In the genomic region with DNA sequence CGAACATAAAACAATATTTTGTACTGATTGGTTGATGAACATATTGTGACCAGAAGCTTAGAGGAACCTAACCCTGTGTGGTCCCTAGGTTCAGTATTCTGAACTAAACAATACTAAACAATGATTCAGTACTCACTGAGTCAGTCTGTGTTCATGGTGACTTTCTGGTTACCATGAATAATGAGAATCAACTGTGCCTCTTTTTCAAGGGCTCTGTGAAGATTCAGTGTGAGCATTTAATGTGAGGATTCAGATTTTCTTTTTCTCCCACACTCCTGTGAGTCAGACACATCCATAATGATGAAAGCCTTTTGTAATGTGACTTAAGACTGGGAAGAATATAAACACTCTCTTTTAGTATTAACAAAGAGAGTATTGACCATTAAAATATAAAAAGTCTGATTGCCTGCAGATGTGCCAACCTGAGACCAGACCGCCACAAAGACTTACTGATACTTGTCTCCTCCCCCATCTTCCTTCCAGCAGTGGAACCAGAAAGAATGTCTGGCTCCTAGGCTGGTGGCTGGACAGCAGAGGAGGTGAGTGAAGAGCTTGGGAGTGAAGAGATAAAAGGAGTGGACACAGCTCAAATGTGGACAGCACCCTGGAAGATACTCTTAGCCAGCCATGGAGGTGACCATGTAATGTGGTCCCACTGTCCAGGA, we compare ENCODE assay signal across 15 cellular contexts. TPM values are rescaled to one million over a fixed set of nuclear protein-coding genes. Genes with fewer than 3 reads are reported as not detected.
DNase-seq lines count a peak whose midpoint lies in the region; ATAC-seq and TF ChIP-seq lines count a peak whose summit lies in the region.
"Had no signal": no experiment of that assay in that cellular context is flagged by ENCODE, and none has a peak within 500 bp of the region (broad histone marks: within the 10 kb centered on the region; RNA-seq: fewer than 3 reads in every experiment).

No MANE protein-coding gene starts in this region.

- 0 out of 2 replicates have a peak overlapping the region, but pooled peaks have one; percentile 34 for H4K91ac ChIP-seq in IMR-90 (ENCODE audit: insufficient read depth, low read depth, low read length)

- in situ Hi-C loops in IMR-90 (cut with MboI; ENCODE audit: low sequenced_read_pairs): no loop called here

- dilution Hi-C loops in IMR-90 (cut with HindIII; ENCODE audit: low sequenced_read_pairs, unreplicated experiment): no loop called here

- intact Hi-C loops in IMR-90 (cut with micrococcal nuclease): no loop called here

- H3K9me3 ChIP-seq in IMR-90 (ENCODE audit: control insufficient read depth, insufficient read depth, low read length) (peaks cover 7% of the 10 kb centered on the region), osteoblast (ENCODE audit: low read depth, low read length) (peaks cover 3% of the 10 kb centered on the region)
- H3K9me3 ChIP-seq: right lobe of liver, tibial artery had no signal

- peak overlapping the region; percentile 54 for H2BK20ac ChIP-seq in IMR-90 (ENCODE audit: low read depth, low read length)

- H3K14ac ChIP-seq in IMR-90 (replicated peaks; ENCODE audit: low read depth, low read length): 0 out of 2 replicates have a peak overlapping the region, but pooled peaks have one; percentile 24

- POLR2A ChIA-PET in IMR-90 (lab: Charles Lee; ENCODE audit: unreplicated experiment): no interaction called here

- no peak overlapping the region for H4K5ac ChIP-seq in IMR-90 (ENCODE audit: low read depth, low read length)

- peak overlapping the region; percentile 55 for H3K27ac ChIP-seq in IMR-90 (ENCODE audit: insufficient read depth, low read length)
- peak overlapping the region; percentile 45 for H3K27ac ChIP-seq in osteoblast (ENCODE audit: low read depth, low read length)
- H3K27ac ChIP-seq: right lobe of liver, tibial artery had no signal

- no peak overlapping the region for H3K4me3 ChIP-seq in IMR-90 (ENCODE audit: insufficient read depth, low read depth, low read length)
- no peak overlapping the region for H3K4me3 ChIP-seq in choroid plexus epithelial cell (ENCODE audit: low read depth, low read length)
- no peak overlapping the region for H3K4me3 ChIP-seq in osteoblast (ENCODE audit: insufficient read depth, low read length)
- H3K4me3 ChIP-seq: right lobe of liver, tibial artery had no signal

- no peak for TF ChIP-seq RAD21 in IMR-90 (IDR thresholded peaks at IDR 0.05; ENCODE audit: low read length)

- CTCF ChIA-PET in IMR-90 (lab: Yijun Ruan, JAX): no interaction called here

- H2BK15ac ChIP-seq in IMR-90 (ENCODE audit: low read depth, low read length): 0 out of 3 replicates have a peak overlapping the region, but pooled peaks have one; percentile 12

- peak overlapping the region; percentile 37; the same call in 1 of the 2 replicates for H2AK5ac ChIP-seq in IMR-90 (ENCODE audit: low read depth, low read length)

- no peaks in the 10 kb centered on the region for H3K79me2 ChIP-seq in osteoblast (ENCODE audit: insufficient read depth, low read length)

- H2BK120ac ChIP-seq in IMR-90 (ENCODE audit: low read depth, low read length): peak overlapping the region; percentile 33; the same call in 1 of the 2 replicates

- H3K9ac ChIP-seq in IMR-90 (ENCODE audit: low read depth, low read length): no peak overlapping the region

- ATAC-seq in IMR-90 (ENCODE audit: low read depth): peak; percentile 92
- no peak for ATAC-seq in HG03196 (IDR thresholded peaks at IDR 0.05; ENCODE audit: unreplicated experiment)
- ATAC-seq: naive thymus-derived CD4-positive, alpha-beta T cell; right lobe of liver had no signal

- H4K20me1 ChIP-seq in IMR-90 (ENCODE audit: insufficient read depth, low read length): no peaks in the 10 kb centered on the region
- H4K20me1 ChIP-seq in osteoblast (ENCODE audit: insufficient read depth, low read length): no peaks in the 10 kb centered on the region

- H2BK5ac ChIP-seq in IMR-90 (ENCODE audit: low read depth, low read length, poor library complexity, severe bottlenecking): peak overlapping the region; percentile 74

- H3K4me1 ChIP-seq in IMR-90 (ENCODE audit: control insufficient read depth, insufficient read depth, low read length) (0 out of 2 replicates have a peak, but pooled peaks cover 3% of the 10 kb centered on the region), osteoblast (ENCODE audit: insufficient read depth, low read length) (peaks cover 6% of the 10 kb centered on the region)
- H3K4me1 ChIP-seq: right lobe of liver, tibial artery had no signal

- no TSS peak for BruUV-seq in IMR-90 (replicated peaks; lab: Mats Ljungman, UMichigan)

- peak overlapping the region; percentile 42 for H3K18ac ChIP-seq in IMR-90 (ENCODE audit: low read depth, low read length)

- H2AK9ac ChIP-seq in IMR-90 (replicated peaks; ENCODE audit: low read depth, low read length, poor library complexity): peak overlapping the region; percentile 8

- H3K36me3 ChIP-seq in IMR-90 (ENCODE audit: control insufficient read depth, insufficient read depth, low read length) (no peaks in the 10 kb centered on the region), osteoblast (ENCODE audit: insufficient read depth, low read length) (no peaks in the 10 kb centered on the region)
- H3K36me3 ChIP-seq: right lobe of liver, tibial artery had no signal

- H3K56ac ChIP-seq in IMR-90 (ENCODE audit: extremely low read depth, insufficient read depth, low read length): no peak overlapping the region

- no peak for TF ChIP-seq CTCF in IMR-90 (conservative IDR thresholded peaks at IDR 0.05; ENCODE audit: low read depth, low read length)
- TF ChIP-seq CTCF in choroid plexus epithelial cell (conservative IDR thresholded peaks at IDR 0.05; ENCODE audit: low read depth, low read length): no peak
- TF ChIP-seq CTCF in osteoblast (IDR thresholded peaks at IDR 0.05; ENCODE audit: extremely low read depth, low read depth, low read length): no peak

- H3K27me3 ChIP-seq in IMR-90 (ENCODE audit: control insufficient read depth, insufficient read depth, low read length) (no peaks in the 10 kb centered on the region), osteoblast (ENCODE audit: insufficient read depth, low read length) (no peaks in the 10 kb centered on the region)
- H3K27me3 ChIP-seq: right lobe of liver, tibial artery had no signal

- peak overlapping the region; percentile 47; the same call in 1 of the 2 replicates for H3K4me2 ChIP-seq in IMR-90 (ENCODE audit: low read depth, low read length)
- no peak overlapping the region for H3K4me2 ChIP-seq in osteoblast (ENCODE audit: insufficient read depth, low read length)

- no peaks in the 10 kb centered on the region for H3K9me1 ChIP-seq in IMR-90 (ENCODE audit: insufficient read depth, low read length)

- peak overlapping the region; percentile 34; the same call in 1 of the 2 replicates for H3K4ac ChIP-seq in IMR-90 (ENCODE audit: low read depth, low read length)

- peak; percentile 73 for DNase-seq in EL
- DNase-seq in IMR-90: peak; percentile 97
- DNase-seq in choroid plexus epithelial cell (ENCODE audit: low read depth): peak; percentile 56
- DNase-seq in osteoblast (ENCODE audit: insufficient read length, low spot score, missing footprints): peak; percentile 69
- DNase-seq in C1 segment of cervical spinal cord (lab: John Stamatoyannopoulos, UW): no peak
- no peak for DNase-seq in OCI-M2 (lab: John Stamatoyannopoulos, UW; ENCODE audit: unreplicated experiment)
- DNase-seq: activated CD4-positive, alpha-beta T cell treated with anti-CD3 and anti-CD28 coated beads for 1 hour; activated effector memory CD4-positive, alpha-beta T cell treated with Interleukin-2 at 50 U/mL for 16 hours; DMS53; H7; naive thymus-derived CD4-positive, alpha-beta T cell; NCI-H146; right lobe of liver; tibial artery had no signal

- WGBS in IMR-90 (ENCODE audit: extremely low coverage in 2 of 2, insufficient read length in 1 of 2), 2 experiments: no CpG with 5 or more reads among the region's 2 CpGs

- peak overlapping the region; percentile 14; the same call in 1 of the 2 replicates for H3K23ac ChIP-seq in IMR-90 (ENCODE audit: low read depth, low read length)

- no peak for TF ChIP-seq POLR2A in IMR-90 (IDR thresholded peaks at IDR 0.05; ENCODE audit: low read depth, low read length)

- H2AFZ ChIP-seq in IMR-90 (replicated peaks; ENCODE audit: low read length, poor library complexity) (peak overlapping the region; percentile 68), osteoblast (ENCODE audit: low read length) (peak overlapping the region; percentile 32)

- peak overlapping the region in 1 of 2 experiments; percentile 7; a peak in 2 of 4 replicates for H4K8ac ChIP-seq in IMR-90 (ENCODE audit: low read depth in 2 of 2, low read length in 2 of 2)

- no peaks in the 10 kb centered on the region for H3K79me1 ChIP-seq in IMR-90 (ENCODE audit: low read depth in 1 of 2, low read length in 2 of 2)

TF ChIP-seq in IMR-90, 13 proteins besides CTCF, POLR2A, EP300 and RAD21 (continues in another document):
- peak; percentile 82 for TF ChIP-seq CEBPB (IDR thresholded peaks at IDR 0.05; ENCODE audit: low read depth, low read length)
- TF ChIP-seq MAFK (IDR thresholded peaks at IDR 0.05; ENCODE audit: low read depth, low read length): no peak
- no peak for TF ChIP-seq CHD1 (IDR thresholded peaks at IDR 0.05; ENCODE audit: low read depth, low read length)
- no peak for TF ChIP-seq RCOR1 (IDR thresholded peaks at IDR 0.05; ENCODE audit: insufficient replicate concordance, low read length)
- TF ChIP-seq MXI1 (IDR thresholded peaks at IDR 0.05; ENCODE audit: borderline replicate concordance, low read depth, low read length): no peak
- no peak for TF ChIP-seq RFX5 (IDR thresholded peaks at IDR 0.05; ENCODE audit: low read depth, low read length)
- no peak for TF ChIP-seq MAZ (IDR thresholded peaks at IDR 0.05; ENCODE audit: borderline replicate concordance, low read depth, low read length)
- TF ChIP-seq FOS (IDR thresholded peaks at IDR 0.05; ENCODE audit: low read depth, low read length): peak; percentile 88

RNA-seq across cellular contexts. Expression of gene ACTL6A, which starts 17.6 kb away (rescaled TPM):
- total RNA-seq in IMR-90 (2012; rRNA removed) (70.1 and 115 TPM in 2 replicates), osteoblast (36.8 and 42.0 TPM in 2 replicates)
- polyA plus RNA-seq in IMR-90 (2012; rRNA removed): 40.3 and 48.3 TPM in 2 replicates
- 35.7 and 55.9 TPM in 2 replicates for polyA plus RNA-seq in IMR-90 (2012; cell fraction: cytosol; rRNA removed)
- polyA plus RNA-seq in IMR-90 (2012; cell fraction: nucleus; rRNA removed; ENCODE audit: low replicate concordance): 24.2 and 53.3 TPM in 2 replicates

RNA-seq across cellular contexts. Expression of gene MRPL47, which starts 59.3 kb away (rescaled TPM):
- total RNA-seq in IMR-90 (2012; rRNA removed) (41.4 and 47.2 TPM in 2 replicates), osteoblast (32.2 and 33.6 TPM in 2 replicates)
- 43.3 and 43.7 TPM in 2 replicates for polyA plus RNA-seq in IMR-90 (2012; rRNA removed)
- polyA plus RNA-seq in IMR-90 (2012; cell fraction: cytosol; rRNA removed): 6.6 and 12.2 TPM in 2 replicates
- polyA plus RNA-seq in IMR-90 (2012; cell fraction: nucleus; rRNA removed; ENCODE audit: low replicate concordance): 1.0 and 16.5 TPM in 2 replicates

RNA-seq across cellular contexts. Expression of gene NDUFB5, which starts 59.5 kb away (rescaled TPM):
- total RNA-seq in IMR-90 (2012; rRNA removed): 17.2 and 40.0 TPM in 2 replicates
- polyA plus RNA-seq in IMR-90 (2012; rRNA removed): 22.6 and 29.3 TPM in 2 replicates
- 5.9 and 9.1 TPM in 2 replicates for polyA plus RNA-seq in IMR-90 (2012; cell fraction: cytosol; rRNA removed)
- 2.1 and 18.2 TPM in 2 replicates for polyA plus RNA-seq in IMR-90 (2012; cell fraction: nucleus; rRNA removed; ENCODE audit: low replicate concordance)
- total RNA-seq in osteoblast: 103 and 108 TPM in 2 replicates

Comparison
In these comparisons a context has a peak if more than half of its experiments do, and no peak if none do; other contexts are left out.
1. DNase-seq: peak in EL (single experiment), IMR-90 (single experiment), choroid plexus epithelial cell (single experiment) and osteoblast (single experiment); none in C1 segment of cervical spinal cord (0 of 14) and OCI-M2 (single experiment).